ENCODE assay signal across 1 cellular context in genomic region chr5:172280937-172281336, GRCh38.
TF ChIP-seq lines count a peak whose summit lies in the region.

No MANE protein-coding gene starts in this region.

TF ChIP-seq in HEK293, 187 proteins besides CTCF, POLR2A, EP300 and RAD21 (continued from another document and continues in another):
- TF ChIP-seq ZNF518A (tag by site-specific recombination; conservative IDR thresholded peaks at IDR 0.05; ENCODE audit: low read depth) = 0 out of 2 replicates have a peak, but pooled peaks have one; percentile 6
- no peak; the same call in 1 of the 2 replicates for TF ChIP-seq ZNF629 (tag by site-specific recombination; IDR thresholded peaks at IDR 0.05)
- TF ChIP-seq ZBTB17 (tag by site-specific recombination; IDR thresholded peaks at IDR 0.05) = peak; percentile 58
- peak; percentile 42; the same call in 1 of the 2 replicates for TF ChIP-seq GFI1B (tag by site-specific recombination; IDR thresholded peaks at IDR 0.05)
- TF ChIP-seq MZF1 (tag by site-specific recombination; IDR thresholded peaks at IDR 0.05; ENCODE audit: borderline replicate concordance) = peak; percentile 99
- TF ChIP-seq ZNF18 (tag by site-specific recombination; IDR thresholded peaks at IDR 0.05) = peak; percentile 16; the same call in 1 of the 2 replicates
- peak; percentile 53; the same call in 1 of the 2 replicates for TF ChIP-seq ZNF561 (tag by site-specific recombination; IDR thresholded peaks at IDR 0.05; ENCODE audit: borderline replicate concordance)
- TF ChIP-seq, protein P1, sequence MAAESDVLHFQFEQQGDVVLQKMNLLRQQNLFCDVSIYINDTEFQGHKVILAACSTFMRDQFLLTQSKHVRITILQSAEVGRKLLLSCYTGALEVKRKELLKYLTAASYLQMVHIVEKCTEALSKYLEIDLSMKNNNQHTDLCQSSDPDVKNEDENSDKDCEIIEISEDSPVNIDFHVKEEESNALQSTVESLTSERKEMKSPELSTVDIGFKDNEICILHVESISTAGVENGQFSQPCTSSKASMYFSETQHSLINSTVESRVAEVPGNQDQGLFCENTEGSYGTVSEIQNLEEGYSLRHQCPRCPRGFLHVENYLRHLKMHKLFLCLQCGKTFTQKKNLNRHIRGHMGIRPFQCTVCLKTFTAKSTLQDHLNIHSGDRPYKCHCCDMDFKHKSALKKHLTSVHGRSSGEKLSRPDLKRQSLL (tag by site-specific recombination; IDR thresholded peaks at IDR 0.05) = peak; percentile 56; the same call in 1 of the 2 replicates
- TF ChIP-seq SALL2 (tag by site-specific recombination; IDR thresholded peaks at IDR 0.05; ENCODE audit: borderline replicate concordance) = no peak
- TF ChIP-seq ZNF335 (tag by site-specific recombination; conservative IDR thresholded peaks at IDR 0.05) = peak; percentile 23; the same call in 1 of the 2 replicates
- TF ChIP-seq ZNF600 (tag by site-specific recombination; IDR thresholded peaks at IDR 0.05) = peak; percentile 90; the same call in 1 of the 2 replicates
- 0 out of 2 replicates have a peak, but pooled peaks have one; percentile 58 for TF ChIP-seq ZNF24 (tag by site-specific recombination; IDR thresholded peaks at IDR 0.05)
- peak; percentile 26; the same call in 1 of the 2 replicates for TF ChIP-seq ZNF341 (tag by site-specific recombination; IDR thresholded peaks at IDR 0.05; ENCODE audit: low read depth)
- TF ChIP-seq, protein P2, sequence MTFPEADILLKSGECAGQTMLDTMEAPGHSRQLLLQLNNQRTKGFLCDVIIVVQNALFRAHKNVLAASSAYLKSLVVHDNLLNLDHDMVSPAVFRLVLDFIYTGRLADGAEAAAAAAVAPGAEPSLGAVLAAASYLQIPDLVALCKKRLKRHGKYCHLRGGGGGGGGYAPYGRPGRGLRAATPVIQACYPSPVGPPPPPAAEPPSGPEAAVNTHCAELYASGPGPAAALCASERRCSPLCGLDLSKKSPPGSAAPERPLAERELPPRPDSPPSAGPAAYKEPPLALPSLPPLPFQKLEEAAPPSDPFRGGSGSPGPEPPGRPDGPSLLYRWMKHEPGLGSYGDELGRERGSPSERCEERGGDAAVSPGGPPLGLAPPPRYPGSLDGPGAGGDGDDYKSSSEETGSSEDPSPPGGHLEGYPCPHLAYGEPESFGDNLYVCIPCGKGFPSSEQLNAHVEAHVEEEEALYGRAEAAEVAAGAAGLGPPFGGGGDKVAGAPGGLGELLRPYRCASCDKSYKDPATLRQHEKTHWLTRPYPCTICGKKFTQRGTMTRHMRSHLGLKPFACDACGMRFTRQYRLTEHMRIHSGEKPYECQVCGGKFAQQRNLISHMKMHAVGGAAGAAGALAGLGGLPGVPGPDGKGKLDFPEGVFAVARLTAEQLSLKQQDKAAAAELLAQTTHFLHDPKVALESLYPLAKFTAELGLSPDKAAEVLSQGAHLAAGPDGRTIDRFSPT (tag by site-specific recombination; IDR thresholded peaks at IDR 0.05) = peak; percentile 66
- TF ChIP-seq BCL11A (tag by site-specific recombination; IDR thresholded peaks at IDR 0.05; ENCODE audit: low read depth) = peak; percentile 64; the same call in 1 of the 2 replicates
- TF ChIP-seq ZNF366 (tag by site-specific recombination; conservative IDR thresholded peaks at IDR 0.05) = no peak
- no peak for TF ChIP-seq ZNF585B (tag by site-specific recombination; IDR thresholded peaks at IDR 0.05)
- TF ChIP-seq REST (tag by site-specific recombination; IDR thresholded peaks at IDR 0.05) = no peak
- TF ChIP-seq, protein P3, sequence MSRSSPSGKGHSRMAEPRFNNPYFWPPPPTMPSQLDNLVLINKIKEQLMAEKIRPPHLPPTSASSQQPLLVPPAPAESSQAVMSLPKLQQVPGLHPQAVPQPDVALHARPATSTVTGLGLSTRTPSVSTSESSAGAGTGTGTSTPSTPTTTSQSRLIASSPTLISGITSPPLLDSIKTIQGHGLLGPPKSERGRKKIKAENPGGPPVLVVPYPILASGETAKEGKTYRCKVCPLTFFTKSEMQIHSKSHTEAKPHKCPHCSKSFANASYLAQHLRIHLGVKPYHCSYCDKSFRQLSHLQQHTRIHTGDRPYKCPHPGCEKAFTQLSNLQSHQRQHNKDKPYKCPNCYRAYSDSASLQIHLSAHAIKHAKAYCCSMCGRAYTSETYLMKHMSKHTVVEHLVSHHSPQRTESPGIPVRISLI (tag by site-specific recombination; IDR thresholded peaks at IDR 0.05) = no peak
- TF ChIP-seq ZNF660 (tag by site-specific recombination; IDR thresholded peaks at IDR 0.05) = no peak
- no peak for TF ChIP-seq ZNF248 (tag by site-specific recombination; IDR thresholded peaks at IDR 0.05)
- TF ChIP-seq KLF1 (tag by site-specific recombination; IDR thresholded peaks at IDR 0.05) = 0 out of 2 replicates have a peak, but pooled peaks have one; percentile 22
- TF ChIP-seq PRDM1 (tag by site-specific recombination; IDR thresholded peaks at IDR 0.05) = 0 out of 2 replicates have a peak, but pooled peaks have one; percentile 3
- TF ChIP-seq FEZF1 (tag by site-specific recombination; IDR thresholded peaks at IDR 0.05) = peak; percentile 59
- peak; percentile 48; the same call in 1 of the 2 replicates for TF ChIP-seq WT1 (tag by site-specific recombination; IDR thresholded peaks at IDR 0.05)
- TF ChIP-seq, protein P4, sequence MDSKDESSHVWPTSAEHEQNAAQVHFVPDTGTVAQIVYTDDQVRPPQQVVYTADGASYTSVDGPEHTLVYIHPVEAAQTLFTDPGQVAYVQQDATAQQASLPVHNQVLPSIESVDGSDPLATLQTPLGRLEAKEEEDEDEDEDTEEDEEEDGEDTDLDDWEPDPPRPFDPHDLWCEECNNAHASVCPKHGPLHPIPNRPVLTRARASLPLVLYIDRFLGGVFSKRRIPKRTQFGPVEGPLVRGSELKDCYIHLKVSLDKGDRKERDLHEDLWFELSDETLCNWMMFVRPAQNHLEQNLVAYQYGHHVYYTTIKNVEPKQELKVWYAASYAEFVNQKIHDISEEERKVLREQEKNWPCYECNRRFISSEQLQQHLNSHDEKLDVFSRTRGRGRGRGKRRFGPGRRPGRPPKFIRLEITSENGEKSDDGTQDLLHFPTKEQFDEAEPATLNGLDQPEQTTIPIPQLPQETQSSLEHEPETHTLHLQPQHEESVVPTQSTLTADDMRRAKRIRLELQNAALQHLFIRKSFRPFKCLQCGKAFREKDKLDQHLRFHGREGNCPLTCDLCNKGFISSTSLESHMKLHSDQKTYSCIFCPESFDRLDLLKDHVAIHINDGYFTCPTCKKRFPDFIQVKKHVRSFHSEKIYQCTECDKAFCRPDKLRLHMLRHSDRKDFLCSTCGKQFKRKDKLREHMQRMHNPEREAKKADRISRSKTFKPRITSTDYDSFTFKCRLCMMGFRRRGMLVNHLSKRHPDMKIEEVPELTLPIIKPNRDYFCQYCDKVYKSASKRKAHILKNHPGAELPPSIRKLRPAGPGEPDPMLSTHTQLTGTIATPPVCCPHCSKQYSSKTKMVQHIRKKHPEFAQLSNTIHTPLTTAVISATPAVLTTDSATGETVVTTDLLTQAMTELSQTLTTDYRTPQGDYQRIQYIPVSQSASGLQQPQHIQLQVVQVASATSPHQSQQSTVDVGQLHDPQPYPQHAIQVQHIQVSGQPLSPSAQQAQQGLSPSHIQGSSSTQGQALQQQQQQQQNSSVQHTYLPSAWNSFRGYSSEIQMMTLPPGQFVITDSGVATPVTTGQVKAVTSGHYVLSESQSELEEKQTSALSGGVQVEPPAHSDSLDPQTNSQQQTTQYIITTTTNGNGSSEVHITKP (tag by site-specific recombination; IDR thresholded peaks at IDR 0.05) = 0 out of 2 replicates have a peak, but pooled peaks have one; percentile 30
- TF ChIP-seq ZNF843 (tag by site-specific recombination; IDR thresholded peaks at IDR 0.05) = peak; percentile 56
- 0 out of 2 replicates have a peak, but pooled peaks have one; percentile 8 for TF ChIP-seq ZSCAN30 (tag by site-specific recombination; IDR thresholded peaks at IDR 0.05)
- TF ChIP-seq ZIC2 (tag by site-specific recombination; IDR thresholded peaks at IDR 0.05) = peak; percentile 93
- peak; percentile 75 for TF ChIP-seq ZBTB8A (tag by site-specific recombination; IDR thresholded peaks at IDR 0.05)
- TF ChIP-seq PBX3 (CRISPR knock-in tag; IDR thresholded peaks at IDR 0.05) = no peak
- peak; percentile 46; the same call in 1 of the 2 replicates for TF ChIP-seq ZEB2 (tag by site-specific recombination; IDR thresholded peaks at IDR 0.05)
